1 cellular context compared by ENCODE assay signal in genomic region chr12:41981758-41982157, GRCh38.
TF ChIP-seq lines count a peak whose summit lies in the region.

No MANE protein-coding gene starts in this region.

TF ChIP-seq in HEK293, 187 proteins besides CTCF, POLR2A, EP300 and RAD21 (continued from another document):
- TF ChIP-seq ZNF140 (tag by site-specific recombination; IDR thresholded peaks at IDR 0.05) = no peak
- TF ChIP-seq, protein P1, sequence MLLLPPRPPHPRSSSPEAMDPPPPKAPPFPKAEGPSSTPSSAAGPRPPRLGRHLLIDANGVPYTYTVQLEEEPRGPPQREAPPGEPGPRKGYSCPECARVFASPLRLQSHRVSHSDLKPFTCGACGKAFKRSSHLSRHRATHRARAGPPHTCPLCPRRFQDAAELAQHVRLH (tag by site-specific recombination; IDR thresholded peaks at IDR 0.05) = 0 out of 2 replicates have a peak, but pooled peaks have one; percentile 31
- TF ChIP-seq, protein P2, sequence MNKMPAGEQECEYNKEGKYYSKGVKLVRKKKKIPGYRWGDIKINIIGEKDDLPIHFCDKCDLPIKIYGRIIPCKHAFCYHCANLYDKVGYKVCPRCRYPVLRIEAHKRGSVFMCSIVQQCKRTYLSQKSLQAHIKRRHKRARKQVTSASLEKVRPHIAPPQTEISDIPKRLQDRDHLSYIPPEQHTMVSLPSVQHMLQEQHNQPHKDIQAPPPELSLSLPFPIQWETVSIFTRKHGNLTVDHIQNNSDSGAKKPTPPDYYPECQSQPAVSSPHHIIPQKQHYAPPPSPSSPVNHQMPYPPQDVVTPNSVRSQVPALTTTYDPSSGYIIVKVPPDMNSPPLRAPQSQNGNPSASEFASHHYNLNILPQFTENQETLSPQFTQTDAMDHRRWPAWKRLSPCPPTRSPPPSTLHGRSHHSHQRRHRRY (tag by site-specific recombination; IDR thresholded peaks at IDR 0.05) = no peak
